1 cellular context compared by ENCODE assay signal in the genomic region with DNA sequence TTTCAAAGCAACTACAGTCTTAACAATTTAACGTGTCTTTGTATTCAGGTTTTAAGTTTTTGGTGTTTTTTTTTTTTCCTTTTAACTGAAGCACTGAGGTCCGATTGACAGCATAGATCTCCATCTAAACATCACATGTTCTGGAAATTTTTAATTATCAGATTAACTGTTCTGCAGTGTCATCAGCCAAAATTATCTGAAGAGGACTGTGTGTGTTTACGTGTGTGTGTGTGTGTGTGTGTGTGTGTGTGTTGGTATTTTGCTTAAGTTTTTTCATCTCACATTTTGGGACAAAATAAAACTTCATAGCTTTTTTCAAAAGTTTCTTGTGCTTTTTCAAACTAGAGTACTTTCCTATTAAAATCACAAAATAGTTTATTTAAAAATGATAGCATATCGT.
TF ChIP-seq lines count a peak whose summit lies in the region.

No MANE protein-coding gene starts in this region.

TF ChIP-seq in liver, 16 proteins besides CTCF, POLR2A, EP300 and RAD21 (continued from another document):
- no peak for TF ChIP-seq TAF1 (conservative IDR thresholded peaks at IDR 0.05)
- no peak for TF ChIP-seq GABPA (IDR thresholded peaks at IDR 0.05 in 1 of 2, conservative IDR thresholded peaks at IDR 0.05 in 1 of 2)
